Comparison of ENCODE assay signal across 17 cellular contexts in genomic region chr7:61576-62360, GRCh38.
DNase-seq lines count a peak whose midpoint lies in the region; ATAC-seq and TF ChIP-seq lines count a peak whose summit lies in the region.
"Had no signal": no experiment of that assay in that cellular context is flagged by ENCODE, and none has a peak within 500 bp of the region (broad histone marks: within the 10 kb centered on the region; RNA-seq: fewer than 3 reads in every experiment).

No MANE protein-coding gene starts in this region.

- H3K4me3 Mint-ChIP-seq in activated CD4-positive, alpha-beta memory T cell treated with anti-CD3 and anti-CD28 coated beads for 36 hours, result no peak overlapping the region
- no peak overlapping the region for H3K4me3 Mint-ChIP-seq in activated CD4-positive, alpha-beta memory T cell treated with anti-CD3 and anti-CD28 coated beads, Interleukin-2, amount 10 ng/mL, durations not matched to agents 7 days and 5 days
- H3K4me3 Mint-ChIP-seq: B cell, H9 had no signal

- no peaks in the 10 kb centered on the region for H3K27me3 Mint-ChIP-seq in activated CD4-positive, alpha-beta memory T cell treated with anti-CD3 and anti-CD28 coated beads for 36 hours
- H3K27me3 Mint-ChIP-seq in activated CD4-positive, alpha-beta memory T cell treated with anti-CD3 and anti-CD28 coated beads, Interleukin-2, amount 10 ng/mL, durations not matched to agents 7 days and 5 days, result no peaks in the 10 kb centered on the region
- H3K27me3 Mint-ChIP-seq: B cell had no signal

- no peak for TF ChIP-seq CTCF in RWPE2 (IDR thresholded peaks at IDR 0.05; ENCODE audit: poor library complexity, severe bottlenecking)
- no peak for TF ChIP-seq CTCF in spleen (IDR thresholded peaks at IDR 0.05 in 8 of 11, conservative IDR thresholded peaks at IDR 0.05 in 3 of 11)

- H3K36me3 Mint-ChIP-seq in activated CD4-positive, alpha-beta memory T cell treated with anti-CD3 and anti-CD28 coated beads for 36 hours, result no peaks in the 10 kb centered on the region
- H3K36me3 Mint-ChIP-seq in activated CD4-positive, alpha-beta memory T cell treated with anti-CD3 and anti-CD28 coated beads, Interleukin-2, amount 10 ng/mL, durations not matched to agents 7 days and 5 days (ENCODE audit: low read depth), result no peaks in the 10 kb centered on the region
- H3K36me3 Mint-ChIP-seq: CD4-positive, alpha-beta memory T cell had no signal

- DNase-seq in activated CD4-positive, alpha-beta memory T cell treated with anti-CD3 and anti-CD28 coated beads for 36 hours, result peak; percentile 0
- DNase-seq in activated CD4-positive, alpha-beta memory T cell treated with anti-CD3 and anti-CD28 coated beads, Interleukin-2, amount 10 ng/mL, durations not matched to agents 7 days and 5 days, result no peak
- DNase-seq in RWPE2 (ENCODE audit: low spot score) (peak; percentile 47), mesenteric fat pad (ENCODE audit: low spot score) (peak; percentile 55), spleen (peak; percentile 43), NCI-H1930 (lab: John Stamatoyannopoulos, UW) (no peak)
- no peak for DNase-seq in stimulated activated naive CD4-positive, alpha-beta T cell (lab: John Stamatoyannopoulos, UW)
- no peak for DNase-seq in effector CD4-positive, alpha-beta T cell
- DNase-seq: Calu3; CD4-positive, alpha-beta memory T cell; H9; NCI-H1092; NCI-H510A treated with DMSO at 0.1 percent for 48 hours; PC-9; SHP77 had no signal

- 80 to 91% (median 81%) methylated on average over 18 of the region's 18 CpGs for WGBS in spleen, 5 donors

- H3K27ac ChIP-seq in RWPE2 (ENCODE audit: poor library complexity, severe bottlenecking) (no peak overlapping the region), spleen (no peak overlapping the region)
- H3K27ac ChIP-seq: 22Rv1, PC-9 had no signal

- no peaks in the 10 kb centered on the region for H3K9me3 Mint-ChIP-seq in activated CD4-positive, alpha-beta memory T cell treated with anti-CD3 and anti-CD28 coated beads for 36 hours
- H3K9me3 Mint-ChIP-seq in activated CD4-positive, alpha-beta memory T cell treated with anti-CD3 and anti-CD28 coated beads, Interleukin-2, amount 10 ng/mL, durations not matched to agents 7 days and 5 days, result no peaks in the 10 kb centered on the region
- H3K9me3 Mint-ChIP-seq: H9 had no signal

- no peaks in the 10 kb centered on the region for H3K4me1 Mint-ChIP-seq in activated CD4-positive, alpha-beta memory T cell treated with anti-CD3 and anti-CD28 coated beads for 36 hours (ENCODE audit: low read depth)
- no peaks in the 10 kb centered on the region for H3K4me1 Mint-ChIP-seq in activated CD4-positive, alpha-beta memory T cell treated with anti-CD3 and anti-CD28 coated beads, Interleukin-2, amount 10 ng/mL, durations not matched to agents 7 days and 5 days
- H3K4me1 Mint-ChIP-seq: CD4-positive, alpha-beta memory T cell had no signal

- CTCF ChIA-PET in activated CD4-positive, alpha-beta memory T cell treated with anti-CD3 and anti-CD28 coated beads for 36 hours (lab: Charles Lee), result no interaction called here
- CTCF ChIA-PET in activated CD4-positive, alpha-beta memory T cell treated with anti-CD3 and anti-CD28 coated beads, Interleukin-2, amount 10 ng/mL, durations not matched to agents 7 days and 5 days (lab: Charles Lee), result no interaction called here

- no peak for TF ChIP-seq POLR2A in spleen (IDR thresholded peaks at IDR 0.05)

- intact Hi-C loops in activated CD4-positive, alpha-beta memory T cell treated with anti-CD3 and anti-CD28 coated beads for 36 hours (cut with micrococcal nuclease), result no loop called here
- intact Hi-C loops in spleen (cut with DNase I; ENCODE audit: low total_unique reads), result no loop called here

- H3K27me3 ChIP-seq in RWPE2 (ENCODE audit: insufficient read depth, poor library complexity, severe bottlenecking), result no peaks in the 10 kb centered on the region
- H3K27me3 ChIP-seq in spleen (replicated peaks in 1 of 7), result no peaks in the 10 kb centered on the region

- H3K9me3 ChIP-seq in RWPE2 (ENCODE audit: severe bottlenecking) (no peaks in the 10 kb centered on the region), spleen (no peaks in the 10 kb centered on the region)

- no peaks in the 10 kb centered on the region for H3K36me3 ChIP-seq in RWPE2 (ENCODE audit: low read depth)
- no peaks in the 10 kb centered on the region for H3K36me3 ChIP-seq in spleen

- H3K4me3 ChIP-seq in RWPE2 (ENCODE audit: severe bottlenecking) (no peak overlapping the region), spleen (no peak overlapping the region)
- H3K4me3 ChIP-seq: PC-9 had no signal

- H3K4me1 ChIP-seq in RWPE2 (ENCODE audit: insufficient read depth, poor library complexity, severe bottlenecking), result no peaks in the 10 kb centered on the region
- peaks cover 0 to 28% (median 12%) of the 10 kb centered on the region in 6 donors for H3K4me1 ChIP-seq in spleen

- POLR2A ChIA-PET in activated CD4-positive, alpha-beta memory T cell treated with anti-CD3 and anti-CD28 coated beads for 36 hours (lab: Charles Lee), result no interaction called here
- POLR2A ChIA-PET in activated CD4-positive, alpha-beta memory T cell treated with anti-CD3 and anti-CD28 coated beads, Interleukin-2, amount 10 ng/mL, durations not matched to agents 7 days and 5 days (lab: Charles Lee), result no interaction called here

- no peak for ATAC-seq in RWPE2 (ENCODE audit: low read depth)

- no peak overlapping the region for H3K27ac Mint-ChIP-seq in activated CD4-positive, alpha-beta memory T cell treated with anti-CD3 and anti-CD28 coated beads for 36 hours
- no peak overlapping the region for H3K27ac Mint-ChIP-seq in activated CD4-positive, alpha-beta memory T cell treated with anti-CD3 and anti-CD28 coated beads, Interleukin-2, amount 10 ng/mL, durations not matched to agents 7 days and 5 days
- H3K27ac Mint-ChIP-seq: B cell; CD4-positive, alpha-beta memory T cell; H9 had no signal

Comparison
In these comparisons a context has a peak if more than half of its experiments do, and no peak if none do; other contexts are left out.
1. DNase-seq: peak in activated CD4-positive, alpha-beta memory T cell treated with anti-CD3 and anti-CD28 coated beads for 36 hours (single experiment), RWPE2 (single experiment), mesenteric fat pad (single experiment) and spleen (single experiment); none in activated CD4-positive, alpha-beta memory T cell treated with anti-CD3 and anti-CD28 coated beads, Interleukin-2, amount 10 ng/mL, durations not matched to agents 7 days and 5 days (single experiment), stimulated activated naive CD4-positive, alpha-beta T cell (0 of 6), NCI-H1930 (0 of 2) and effector CD4-positive, alpha-beta T cell (single experiment).